ENCODE assay signal across 25 cellular contexts in the genomic region with DNA sequence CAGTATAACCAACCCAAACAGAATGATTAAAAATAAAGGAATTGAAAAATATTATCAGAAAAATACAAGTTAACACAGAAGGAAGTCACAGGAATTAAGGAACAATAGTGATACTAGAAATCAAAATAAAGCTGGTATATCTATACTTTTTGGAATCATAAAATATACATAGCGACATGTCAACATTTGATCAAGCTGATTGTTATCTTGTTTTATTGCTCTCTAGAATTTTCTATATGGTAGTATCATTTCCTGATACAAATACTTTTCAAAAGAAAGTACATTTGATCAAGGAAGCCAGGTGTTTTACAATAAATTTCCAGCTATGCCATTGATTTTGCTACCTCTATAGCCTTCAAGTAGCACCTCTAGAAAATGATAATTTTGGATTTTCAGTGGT.
"Had no signal": no experiment of that assay in that cellular context is flagged by ENCODE, and none has a peak within 500 bp of the region (broad histone marks: within the 10 kb centered on the region; RNA-seq: fewer than 3 reads in every experiment).

No MANE protein-coding gene starts in this region.

- DNase-seq: colonic mucosa; cortex of kidney; effector CD8-positive, alpha-beta T cell; effector memory CD8-positive, alpha-beta T cell; endodermal cell; erythroblast; esophagus squamous epithelium; foreskin fibroblast; foreskin melanocyte; gastrocnemius medialis; glutamatergic neuron; head of caudate nucleus; heart right ventricle; hippocampal formation; islet precursor cell; kidney; kidney glomerular epithelial cell; left lung; left ventricle myocardium superior; lower lobe of right lung; mesenchymal stem cell had no signal

- H3K27ac Mint-ChIP-seq: dendritic cell treated with granulocyte-macrophage colony-stimulating factor and Interleukin-4, amounts not matched to agents 40 ng/mL and 50 ng/mL, for 4 days; effector memory CD8-positive, alpha-beta T cell; endodermal cell; mesothelial cell of epicardium had no signal

- H3K27me3 Mint-ChIP-seq: dendritic cell treated with granulocyte-macrophage colony-stimulating factor and Interleukin-4, amounts not matched to agents 40 ng/mL and 50 ng/mL, for 4 days had no signal

- H3K9me3 Mint-ChIP-seq: dendritic cell treated with granulocyte-macrophage colony-stimulating factor and Interleukin-4, amounts not matched to agents 40 ng/mL and 50 ng/mL, for 4 days; effector memory CD8-positive, alpha-beta T cell; endodermal cell had no signal

- FAIRE-seq: endometrium, kidney had no signal

- H3K4me3 Mint-ChIP-seq: dendritic cell treated with granulocyte-macrophage colony-stimulating factor and Interleukin-4, amounts not matched to agents 40 ng/mL and 50 ng/mL, for 4 days; effector memory CD8-positive, alpha-beta T cell; endodermal cell; mesothelial cell of epicardium had no signal

- H3K4me1 Mint-ChIP-seq: endodermal cell had no signal

- ATAC-seq: effector memory CD8-positive, alpha-beta T cell; esophagus mucosa; gastrocnemius medialis; heart right ventricle; left lung; left ventricle myocardium superior; lower lobe of right lung had no signal

- H3K36me3 Mint-ChIP-seq: mesothelial cell of epicardium had no signal
